Comparison of ENCODE assay signal across 30 cellular contexts in genomic region chr4:124079174-124079780, GRCh38.
DNase-seq lines count a peak whose midpoint lies in the region; ATAC-seq and TF ChIP-seq lines count a peak whose summit lies in the region.
"Had no signal": no experiment of that assay in that cellular context is flagged by ENCODE, and none has a peak within 500 bp of the region (broad histone marks: within the 10 kb centered on the region; RNA-seq: fewer than 3 reads in every experiment).

No MANE protein-coding gene starts in this region.

- H3K4me2 ChIP-seq in GM23248 (ENCODE audit: unreplicated experiment) (no peak overlapping the region), SK-N-SH (no peak overlapping the region)

- no peaks in the 10 kb centered on the region for H3K27me3 ChIP-seq in GM23248 (replicated peaks; ENCODE audit: insufficient read depth)
- no peaks in the 10 kb centered on the region for H3K27me3 ChIP-seq in SK-N-SH (ENCODE audit: insufficient read depth)
- H3K27me3 ChIP-seq in CD4-positive, alpha-beta T cell (ENCODE audit: control insufficient read depth, insufficient read depth, low read length) = no peaks in the 10 kb centered on the region
- H3K27me3 ChIP-seq: esophagus muscularis mucosa, testis had no signal

- no peaks in the 10 kb centered on the region for H3K27me3 Mint-ChIP-seq in CD4-positive, alpha-beta T cell
- H3K27me3 Mint-ChIP-seq: activated naive CD8-positive, alpha-beta T cell treated with anti-CD3 and anti-CD28 coated beads for 36 hours; central memory CD8-positive, alpha-beta T cell; naive thymus-derived CD4-positive, alpha-beta T cell had no signal

- H3K36me3 Mint-ChIP-seq in CD4-positive, alpha-beta T cell (ENCODE audit: low read depth) = no peaks in the 10 kb centered on the region
- H3K36me3 Mint-ChIP-seq: activated naive CD8-positive, alpha-beta T cell treated with anti-CD3 and anti-CD28 coated beads for 36 hours; CD8-positive, alpha-beta memory T cell; naive thymus-derived CD4-positive, alpha-beta T cell had no signal

- H3K27ac ChIP-seq in GM23248 (no peak overlapping the region), SK-N-SH (ENCODE audit: low read depth in 2 of 2, low read length in 1 of 2) (no peak overlapping the region; a peak in 1 of 4 replicates)
- no peak overlapping the region for H3K27ac ChIP-seq in CD4-positive, alpha-beta T cell (ENCODE audit: low read depth, low read length)
- H3K27ac ChIP-seq: 22Rv1, esophagus muscularis mucosa, SK-N-MC, skin epidermis, testis had no signal

- no peak overlapping the region for H3K4me3 ChIP-seq in GM23248
- no peak overlapping the region for H3K4me3 ChIP-seq in SK-N-SH (ENCODE audit: low read depth in 2 of 2, low read length in 1 of 2)
- no peak overlapping the region for H3K4me3 ChIP-seq in fibroblast of the aortic adventitia (ENCODE audit: low read depth, low read length)
- H3K4me3 ChIP-seq: esophagus muscularis mucosa, SK-N-MC, skin epidermis, testis had no signal

- no peak for TF ChIP-seq EP300 in SK-N-SH (IDR thresholded peaks at IDR 0.05; ENCODE audit: borderline replicate concordance in 1 of 2, low read depth in 1 of 2, low read length in 1 of 2)

- H3K9me3 ChIP-seq in GM23248 (ENCODE audit: low read depth) = no peaks in the 10 kb centered on the region
- peaks cover 11% of the 10 kb centered on the region; the same call in 1 of the 2 replicates for H3K9me3 ChIP-seq in SK-N-SH
- no peaks in the 10 kb centered on the region for H3K9me3 ChIP-seq in CD4-positive, alpha-beta T cell (ENCODE audit: control insufficient read depth, low read length)
- H3K9me3 ChIP-seq: testis had no signal

- peak; percentile 13 for DNase-seq in A172 (ENCODE audit: low spot score)
- peak; percentile 42 for DNase-seq in GM23248
- no peak for DNase-seq in SK-N-SH
- peak; percentile 57 for DNase-seq in fibroblast of the aortic adventitia (ENCODE audit: low read depth)
- no peak for DNase-seq in NCI-H345 treated with DMSO at 0.1 percent for 48 hours (lab: John Stamatoyannopoulos, UW; ENCODE audit: unreplicated experiment)
- DNase-seq in DMS53 (lab: John Stamatoyannopoulos, UW) = no peak
- DNase-seq in CD4-positive, alpha-beta T cell = no peak
- DNase-seq: activated CD8-positive, alpha-beta memory T cell treated with anti-CD3 and anti-CD28 coated beads for 24 hours; activated effector memory CD4-positive, alpha-beta T cell treated with anti-CD3 and anti-CD28 coated beads, Interleukin-2, amount 50 U/mL, for 16 hours; activated naive CD8-positive, alpha-beta T cell treated with anti-CD3 and anti-CD28 coated beads for 36 hours; CD8-positive, alpha-beta memory T cell; GDM1; glutamatergic neuron; islet precursor cell; midbrain; naive thymus-derived CD4-positive, alpha-beta T cell; NCI-H1694; NCI-H2171 treated with DMSO at 0.1 percent for 48 hours; RPMI8226; stimulated activated naive CD8-positive, alpha-beta T cell treated with anti-CD3 and anti-CD28 coated beads, Interleukin-15, Interleukin-2, amounts not matched to agents 100 U/mL and 50 U/mL, for 24 hours; T-helper 2 cell; testis had no signal

- H3F3A ChIP-seq in GM23248 (ENCODE audit: insufficient read depth) (peaks cover 11% of the 10 kb centered on the region), SK-N-SH (replicated peaks; ENCODE audit: insufficient read depth) (peaks cover 6% of the 10 kb centered on the region)

- no peak for TF ChIP-seq RAD21 in SK-N-SH (IDR thresholded peaks at IDR 0.05; ENCODE audit: low read length)

- H4K20me1 ChIP-seq in GM23248 (ENCODE audit: insufficient read depth) (no peaks in the 10 kb centered on the region), SK-N-SH (ENCODE audit: insufficient read depth) (no peaks in the 10 kb centered on the region)

- no peak overlapping the region for H3K4me3 Mint-ChIP-seq in CD4-positive, alpha-beta T cell
- H3K4me3 Mint-ChIP-seq: activated naive CD8-positive, alpha-beta T cell treated with anti-CD3 and anti-CD28 coated beads for 36 hours; CD8-positive, alpha-beta memory T cell; central memory CD8-positive, alpha-beta T cell; dendritic cell treated with granulocyte-macrophage colony-stimulating factor and Interleukin-4, amounts not matched to agents 40 ng/mL and 50 ng/mL, for 4 days; naive thymus-derived CD4-positive, alpha-beta T cell had no signal

- peaks cover 21% of the 10 kb centered on the region for H3K9me3 Mint-ChIP-seq in CD4-positive, alpha-beta T cell

- H3K79me2 ChIP-seq in GM23248 (ENCODE audit: insufficient read depth) (no peaks in the 10 kb centered on the region), SK-N-SH (ENCODE audit: insufficient read depth) (no peaks in the 10 kb centered on the region)

- no peaks in the 10 kb centered on the region for H3K4me1 Mint-ChIP-seq in CD4-positive, alpha-beta T cell (ENCODE audit: low read depth)
- H3K4me1 Mint-ChIP-seq: activated naive CD8-positive, alpha-beta T cell treated with anti-CD3 and anti-CD28 coated beads for 36 hours; CD8-positive, alpha-beta memory T cell; central memory CD8-positive, alpha-beta T cell had no signal

- H3K27ac Mint-ChIP-seq in CD4-positive, alpha-beta T cell = no peak overlapping the region
- H3K27ac Mint-ChIP-seq: activated naive CD8-positive, alpha-beta T cell treated with anti-CD3 and anti-CD28 coated beads for 36 hours; CD8-positive, alpha-beta memory T cell; dendritic cell treated with granulocyte-macrophage colony-stimulating factor and Interleukin-4, amounts not matched to agents 40 ng/mL and 50 ng/mL, for 4 days; naive thymus-derived CD4-positive, alpha-beta T cell had no signal

- intact Hi-C loops in CD4-positive, alpha-beta T cell (cut with DNase I, micrococcal nuclease) = no loop called here

- POLR2A ChIA-PET in SK-N-SH (lab: Yijun Ruan, JAX) = no interaction called here
- POLR2A ChIA-PET in CD4-positive, alpha-beta T cell (lab: Charles Lee) = no interaction called here

- H3K9ac ChIP-seq in GM23248 (no peak overlapping the region), SK-N-SH (no peak overlapping the region)

- no peaks in the 10 kb centered on the region for H3K9me2 ChIP-seq in GM23248 (ENCODE audit: insufficient read depth)
- H3K9me2 ChIP-seq in SK-N-SH = no peaks in the 10 kb centered on the region

- H3K4me1 ChIP-seq in GM23248 (ENCODE audit: insufficient read depth) = no peaks in the 10 kb centered on the region
- no peaks in the 10 kb centered on the region for H3K4me1 ChIP-seq in SK-N-SH (ENCODE audit: control insufficient read depth in 1 of 2, insufficient read depth in 2 of 2, low read depth in 1 of 2, low read length in 1 of 2)
- H3K4me1 ChIP-seq: esophagus muscularis mucosa, testis had no signal

- TF ChIP-seq CTCF in SK-N-SH (IDR thresholded peaks at IDR 0.05) = no peak
- TF ChIP-seq CTCF in fibroblast of the aortic adventitia (IDR thresholded peaks at IDR 0.05; ENCODE audit: insufficient read depth, low read length) = no peak
- TF ChIP-seq CTCF in CD4-positive, alpha-beta T cell (IDR thresholded peaks at IDR 0.05) = no peak

- CTCF ChIA-PET in SK-N-SH (lab: Yijun Ruan, JAX) = no interaction called here
- CTCF ChIA-PET in CD4-positive, alpha-beta T cell (lab: Charles Lee) = no interaction called here

- no peak for ATAC-seq in GM21360 (IDR thresholded peaks at IDR 0.05; ENCODE audit: unreplicated experiment)
- no peak for ATAC-seq in CD4-positive, alpha-beta T cell (ENCODE audit: poor library complexity)
- ATAC-seq: HCT116; naive thymus-derived CD4-positive, alpha-beta T cell; stimulated activated naive CD8-positive, alpha-beta T cell treated with anti-CD3 and anti-CD28 coated beads, Interleukin-15, Interleukin-2, amounts not matched to agents 100 U/mL and 50 U/mL, for 24 hours had no signal

- H2AFZ ChIP-seq in GM23248 = no peak overlapping the region
- no peak overlapping the region for H2AFZ ChIP-seq in SK-N-SH (ENCODE audit: low read depth)

- 17 to 35% methylated on average over 1 of the region's 1 CpG for WGBS in GM23248 (ENCODE audit: low coverage in 1 of 2, low lambda C conversion rate in 2 of 2, missing lambda C conversion rate in 2 of 2), 2 experiments
- WGBS in SK-N-SH (ENCODE audit: low lambda C conversion rate) = 24% methylated on average over 1 of the region's 1 CpG

- no peaks in the 10 kb centered on the region for H3K36me3 ChIP-seq in GM23248 (ENCODE audit: low read depth)
- no peaks in the 10 kb centered on the region for H3K36me3 ChIP-seq in SK-N-SH (replicated peaks in 1 of 2; ENCODE audit: control insufficient read depth in 1 of 2, insufficient read depth in 2 of 2, low read length in 1 of 2)
- H3K36me3 ChIP-seq: esophagus muscularis mucosa had no signal

- in situ Hi-C loops in GM23248 (cut with MboI) = no loop called here

TF ChIP-seq in SK-N-SH, 30 proteins besides CTCF, POLR2A, EP300 and RAD21 (continues in another document):
- no peak for TF ChIP-seq MEF2A (IDR thresholded peaks at IDR 0.05; ENCODE audit: borderline replicate concordance, low read depth)
- TF ChIP-seq MAX (IDR thresholded peaks at IDR 0.05; ENCODE audit: low read depth) = no peak
- no peak for TF ChIP-seq RCOR1 (IDR thresholded peaks at IDR 0.05; ENCODE audit: low read length)
- TF ChIP-seq YY1 (IDR thresholded peaks at IDR 0.05; ENCODE audit: low read depth) = no peak
- TF ChIP-seq TCF12 (IDR thresholded peaks at IDR 0.05) = peak; percentile 48; the same call in 1 of the 2 replicates
- TF ChIP-seq GATA2 (CRISPR knock-in tag; IDR thresholded peaks at IDR 0.05) = no peak
- TF ChIP-seq ZBTB33 (IDR thresholded peaks at IDR 0.05; ENCODE audit: borderline replicate concordance, low read depth) = no peak

Comparison
In these comparisons a context has a peak if more than half of its experiments do, and no peak if none do; other contexts are left out.
1. DNase-seq: peak in A172 (single experiment), GM23248 (single experiment) and fibroblast of the aortic adventitia (single experiment); none in SK-N-SH (single experiment), NCI-H345 treated with DMSO at 0.1 percent for 48 hours (single experiment), DMS53 (single experiment) and CD4-positive, alpha-beta T cell (0 of 10).